ENCODE assay signal across 18 cellular contexts in the genomic region with DNA sequence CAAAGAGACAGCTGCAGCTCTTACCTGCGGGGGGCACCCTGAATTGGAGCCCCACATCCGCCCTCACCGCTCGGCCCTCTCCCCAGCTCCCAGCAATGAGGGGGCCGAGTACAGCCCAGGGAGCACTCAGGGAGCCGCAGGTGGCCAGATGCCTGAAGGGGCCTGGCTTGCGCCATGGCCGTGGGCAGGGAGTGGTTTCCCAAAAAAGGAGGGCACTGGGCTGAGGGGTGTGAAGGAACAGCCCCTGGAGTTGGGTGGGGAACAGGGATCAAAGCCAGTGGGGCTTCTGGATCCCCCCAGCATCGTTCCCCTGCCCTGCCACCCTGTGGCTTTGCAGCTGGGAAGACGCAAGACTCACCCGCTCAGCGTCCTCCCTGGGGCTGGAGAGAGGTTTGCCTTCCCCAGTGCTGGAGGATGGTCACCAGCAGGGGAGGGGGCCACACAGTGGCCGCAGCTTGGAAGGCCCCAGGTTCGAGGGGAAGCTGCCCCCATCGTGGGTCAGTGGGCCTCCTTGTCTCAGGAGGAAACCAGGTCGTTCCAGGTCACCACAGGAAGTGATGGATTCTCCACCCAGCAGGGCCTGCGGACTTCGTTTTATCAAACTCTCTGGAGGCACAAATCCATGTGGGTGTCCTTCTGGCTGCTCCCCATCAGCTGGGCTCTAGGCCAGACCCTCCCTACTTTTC.
"Had no signal": no experiment of that assay in that cellular context is flagged by ENCODE, and none has a peak within 500 bp of the region (broad histone marks: within the 10 kb centered on the region; RNA-seq: fewer than 3 reads in every experiment).

No MANE protein-coding gene starts in this region.

- H3K27ac Mint-ChIP-seq: activated CD8-positive, alpha-beta T cell treated with anti-CD3 and anti-CD28 coated beads, Interleukin-2, amount 10 ng/mL, durations not matched to agents 7 days and 5 days; activated naive CD8-positive, alpha-beta T cell treated with anti-CD3 and anti-CD28 coated beads, Interleukin-2, amount 10 ng/mL, durations not matched to agents 7 days and 5 days; mesothelial cell of epicardium; neural progenitor cell; stimulated activated naive B cell treated with anti-CD40 and anti-IgM and Interleukin-4, amounts not matched to agents 10 μg/mL and 1 μg/mL and 100 μg/mL, for 72 hours; T-helper 2 cell treated with Interferon-gamma antibody and Interleukin-4, amounts not matched to agents 5 μg/mL and 100 μg/mL, for 36 hours had no signal

- H3K4me1 Mint-ChIP-seq: mesothelial cell of epicardium had no signal

- H3K9ac ChIP-seq: neural progenitor cell had no signal

- H3K27ac ChIP-seq: brain microvascular endothelial cell, foreskin keratinocyte, neural progenitor cell, pancreas, suprapubic skin had no signal

- H3K27me3 ChIP-seq: brain microvascular endothelial cell, neural progenitor cell, pancreas had no signal

- H3K9me3 Mint-ChIP-seq: mesothelial cell of epicardium, neural progenitor cell had no signal

- H3K4me3 ChIP-seq: lung, neural progenitor cell, pancreas, suprapubic skin had no signal

- H3K4me1 ChIP-seq: foreskin keratinocyte, pancreas, suprapubic skin had no signal

- DNase-seq: activated CD4-positive, alpha-beta T cell treated with anti-CD3 and anti-CD28 coated beads, Interleukin-2, amount 10 ng/mL, durations not matched to agents 24 days and 14 days; activated CD4-positive, CD25-positive, alpha-beta regulatory T cell; activated CD8-positive, alpha-beta T cell treated with anti-CD3 and anti-CD28 coated beads, Interleukin-2, amount 10 ng/mL, durations not matched to agents 7 days and 5 days; activated gamma-delta T cell treated with Interleukin-2 at 50 U/mL for 16 hours; activated naive CD8-positive, alpha-beta T cell treated with anti-CD3 and anti-CD28 coated beads, Interleukin-2, amount 10 ng/mL, durations not matched to agents 7 days and 5 days; anterior cingulate cortex; brain microvascular endothelial cell; effector CD8-positive, alpha-beta T cell; foreskin keratinocyte; stimulated activated CD4-positive, alpha-beta T cell treated with anti-CD3 and anti-CD28 coated beads, Interleukin-15, amount 100 ng/mL, for 24 hours; stimulated activated CD4-positive, alpha-beta T cell treated with anti-CD3 and anti-CD28 coated beads, Interleukin-4, amount 100 ng/mL, for 1 hour; stimulated activated naive B cell treated with anti-CD40 and anti-IgM and Interleukin-4, amounts not matched to agents 10 μg/mL and 1 μg/mL and 100 μg/mL, for 72 hours had no signal

- H3K27me3 Mint-ChIP-seq: activated CD4-positive, alpha-beta T cell treated with anti-CD3 and anti-CD28 coated beads, Interleukin-2, amount 10 ng/mL, durations not matched to agents 24 days and 14 days had no signal

- ATAC-seq: activated CD8-positive, alpha-beta T cell treated with anti-CD3 and anti-CD28 coated beads, Interleukin-2, amount 10 ng/mL, durations not matched to agents 7 days and 5 days; foreskin keratinocyte; pancreas had no signal

- H3K4me2 ChIP-seq: neural progenitor cell had no signal

- H3K9me3 ChIP-seq: pancreas, suprapubic skin had no signal

- H3K36me3 ChIP-seq: brain microvascular endothelial cell, neural progenitor cell, pancreas, suprapubic skin had no signal

- H3K36me3 Mint-ChIP-seq: activated naive CD8-positive, alpha-beta T cell treated with anti-CD3 and anti-CD28 coated beads, Interleukin-2, amount 10 ng/mL, durations not matched to agents 7 days and 5 days; mesothelial cell of epicardium; neural progenitor cell; stimulated activated naive B cell treated with anti-CD40 and anti-IgM and Interleukin-4, amounts not matched to agents 10 μg/mL and 1 μg/mL and 100 μg/mL, for 72 hours had no signal

- H2AFZ ChIP-seq: neural progenitor cell had no signal

- H3K4me3 Mint-ChIP-seq: activated CD4-positive, alpha-beta T cell treated with anti-CD3 and anti-CD28 coated beads, Interleukin-2, amount 10 ng/mL, durations not matched to agents 24 days and 14 days; activated CD8-positive, alpha-beta T cell treated with anti-CD3 and anti-CD28 coated beads, Interleukin-2, amount 10 ng/mL, durations not matched to agents 7 days and 5 days; activated naive CD8-positive, alpha-beta T cell treated with anti-CD3 and anti-CD28 coated beads, Interleukin-2, amount 10 ng/mL, durations not matched to agents 7 days and 5 days; mesothelial cell of epicardium; stimulated activated naive B cell treated with anti-CD40 and anti-IgM and Interleukin-4, amounts not matched to agents 10 μg/mL and 1 μg/mL and 100 μg/mL, for 72 hours; T-helper 2 cell treated with Interferon-gamma antibody and Interleukin-4, amounts not matched to agents 5 μg/mL and 100 μg/mL, for 36 hours had no signal
